ENCODE assay signal across 10 cellular contexts in genomic region chr10:114095676-114096331, GRCh38. TPM values are rescaled to one million over a fixed set of nuclear protein-coding genes. Genes with fewer than 3 reads are reported as not detected.
DNase-seq lines count a peak whose midpoint lies in the region; ATAC-seq, FAIRE-seq and TF ChIP-seq lines count a peak whose summit lies in the region.
"Had no signal": no experiment of that assay in that cellular context is flagged by ENCODE, and none has a peak within 500 bp of the region (broad histone marks: within the 10 kb centered on the region; RNA-seq: fewer than 3 reads in every experiment).

No MANE protein-coding gene starts in this region.

- peaks cover 6% of the 10 kb centered on the region for H3K4me1 ChIP-seq in mucosa of descending colon (ENCODE audit: low read depth)

- FAIRE-seq in frontal cortex (lab: Jason Lieb, UNC): no peak

- H3K27me3 ChIP-seq in GM06990 (replicated peaks; ENCODE audit: control insufficient read depth, insufficient read depth, low read length): no peaks in the 10 kb centered on the region

- peak overlapping the region; percentile 41 for H3K4me3 ChIP-seq in GM06990 (replicated peaks; ENCODE audit: low read depth, low read length)
- H3K4me3 ChIP-seq in mucosa of descending colon: no peak overlapping the region

- ATAC-seq in GM21529 (IDR thresholded peaks at IDR 0.05; ENCODE audit: unreplicated experiment): peak; percentile 55
- ATAC-seq in mucosa of descending colon: no peak
- ATAC-seq in HG03521 (IDR thresholded peaks at IDR 0.05; ENCODE audit: unreplicated experiment): no peak

- no peaks in the 10 kb centered on the region for H3K9me3 ChIP-seq in mucosa of descending colon

- peak; percentile 59 for DNase-seq in GM06990 (ENCODE audit: extremely low read depth, insufficient read length)
- DNase-seq in Kasumi-1 (lab: John Stamatoyannopoulos, UW): peak; percentile 95 to 96
- DNase-seq in fibroblast of peridontal ligament (ENCODE audit: extremely low read depth): peak; percentile 9
- DNase-seq in iPS-NIHi11 (ENCODE audit: low spot score): no peak
- DNase-seq in mucosa of descending colon: no peak
- no peak for DNase-seq in frontal cortex (ENCODE audit: low spot score in 2 of 2)
- DNase-seq: activated T-cell treated with anti-CD3 and anti-CD28 coated beads for 4 hours, endodermal cell had no signal

- no peak for TF ChIP-seq CTCF in GM06990 (IDR thresholded peaks at IDR 0.05; ENCODE audit: insufficient read depth, low read length, poor library complexity, severe bottlenecking)
- no peak for TF ChIP-seq CTCF in mucosa of descending colon (IDR thresholded peaks at IDR 0.05)

- intact Hi-C loops in mucosa of descending colon (cut with DNase I, micrococcal nuclease): no loop called here

- H3K36me3 ChIP-seq in GM06990 (ENCODE audit: control insufficient read depth, insufficient read depth, low read length) (no peaks in the 10 kb centered on the region), mucosa of descending colon (ENCODE audit: low read depth) (no peaks in the 10 kb centered on the region)

RNA-seq across cellular contexts. Expression of gene ADRB1, which starts 52.1 kb away (rescaled TPM):
- total RNA-seq in mucosa of descending colon (1 to 10 TPM; 1.5 to 2.8 (median 1.8) TPM), frontal cortex (3.3 TPM)
- total RNA-seq: endodermal cell had no signal

Comparison
In these comparisons a context has a peak if more than half of its experiments do, and no peak if none do; other contexts are left out.
1. DNase-seq: peak in GM06990 (single experiment), Kasumi-1 (2 of 2) and fibroblast of peridontal ligament (single experiment); none in iPS-NIHi11 (single experiment), mucosa of descending colon (0 of 3) and frontal cortex (0 of 2).